Comparison of ENCODE assay signal across 1 cellular context in the genomic region with DNA sequence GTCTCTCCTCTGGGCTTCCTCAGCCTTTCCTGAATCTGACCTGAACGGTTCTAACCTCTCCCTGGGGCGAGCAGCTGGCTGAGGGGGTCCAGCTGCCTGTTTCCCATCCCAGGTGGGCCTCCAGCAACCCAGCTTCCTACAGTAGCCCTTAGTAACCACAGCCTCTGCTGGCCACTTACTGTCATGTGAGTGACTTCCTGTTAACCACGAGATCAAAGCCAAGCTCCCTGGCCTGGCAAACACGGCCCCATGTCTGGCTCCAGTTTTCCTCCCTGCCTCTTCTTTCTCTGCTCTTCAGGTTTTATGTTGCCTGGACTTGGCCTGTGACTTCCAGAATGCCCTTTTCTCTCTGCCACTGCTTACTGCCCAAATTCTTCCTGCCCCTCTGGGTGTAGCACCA.
TF ChIP-seq lines count a peak whose summit lies in the region.

No MANE protein-coding gene starts in this region.

TF ChIP-seq in HepG2, 621 proteins besides CTCF, POLR2A, EP300 and RAD21 (continued from another document and continues in another):
- TF ChIP-seq, protein P1, sequence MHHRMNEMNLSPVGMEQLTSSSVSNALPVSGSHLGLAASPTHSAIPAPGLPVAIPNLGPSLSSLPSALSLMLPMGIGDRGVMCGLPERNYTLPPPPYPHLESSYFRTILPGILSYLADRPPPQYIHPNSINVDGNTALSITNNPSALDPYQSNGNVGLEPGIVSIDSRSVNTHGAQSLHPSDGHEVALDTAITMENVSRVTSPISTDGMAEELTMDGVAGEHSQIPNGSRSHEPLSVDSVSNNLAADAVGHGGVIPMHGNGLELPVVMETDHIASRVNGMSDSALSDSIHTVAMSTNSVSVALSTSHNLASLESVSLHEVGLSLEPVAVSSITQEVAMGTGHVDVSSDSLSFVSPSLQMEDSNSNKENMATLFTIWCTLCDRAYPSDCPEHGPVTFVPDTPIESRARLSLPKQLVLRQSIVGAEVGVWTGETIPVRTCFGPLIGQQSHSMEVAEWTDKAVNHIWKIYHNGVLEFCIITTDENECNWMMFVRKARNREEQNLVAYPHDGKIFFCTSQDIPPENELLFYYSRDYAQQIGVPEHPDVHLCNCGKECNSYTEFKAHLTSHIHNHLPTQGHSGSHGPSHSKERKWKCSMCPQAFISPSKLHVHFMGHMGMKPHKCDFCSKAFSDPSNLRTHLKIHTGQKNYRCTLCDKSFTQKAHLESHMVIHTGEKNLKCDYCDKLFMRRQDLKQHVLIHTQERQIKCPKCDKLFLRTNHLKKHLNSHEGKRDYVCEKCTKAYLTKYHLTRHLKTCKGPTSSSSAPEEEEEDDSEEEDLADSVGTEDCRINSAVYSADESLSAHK (CRISPR knock-in tag; IDR thresholded peaks at IDR 0.05; ENCODE audit: borderline replicate concordance) = no peak
- TF ChIP-seq HNF4G (IDR thresholded peaks at IDR 0.05; ENCODE audit: borderline replicate concordance, low read depth, low read length) (no peak), HNF4G (CRISPR knock-in tag; IDR thresholded peaks at IDR 0.05; ENCODE audit: borderline replicate concordance, low read depth) (no peak), NRL (CRISPR knock-in tag; IDR thresholded peaks at IDR 0.05; ENCODE audit: borderline replicate concordance) (no peak), MXD4 (CRISPR knock-in tag; IDR thresholded peaks at IDR 0.05) (no peak), NKX3-1 (CRISPR knock-in tag; IDR thresholded peaks at IDR 0.05) (no peak), GABPB1 (CRISPR knock-in tag; IDR thresholded peaks at IDR 0.05) (peak; percentile 39), GATAD2A (CRISPR knock-in tag; IDR thresholded peaks at IDR 0.05) (0 out of 2 replicates have a peak, but pooled peaks have one; percentile 28), CENPX (CRISPR knock-in tag; IDR thresholded peaks at IDR 0.05) (no peak), KDM5B (CRISPR knock-in tag; IDR thresholded peaks at IDR 0.05; ENCODE audit: borderline replicate concordance) (no peak), ZNF430 (CRISPR knock-in tag; IDR thresholded peaks at IDR 0.05) (no peak), ZNF335 (CRISPR knock-in tag; IDR thresholded peaks at IDR 0.05) (no peak), SIX1 (CRISPR knock-in tag; IDR thresholded peaks at IDR 0.05; ENCODE audit: borderline replicate concordance) (no peak), NFE2L1 (CRISPR knock-in tag; IDR thresholded peaks at IDR 0.05; ENCODE audit: borderline replicate concordance) (no peak), AKAP8 (CRISPR knock-in tag; IDR thresholded peaks at IDR 0.05) (no peak), MED8 (CRISPR knock-in tag; IDR thresholded peaks at IDR 0.05; ENCODE audit: insufficient replicate concordance) (no peak), MTA3 (CRISPR knock-in tag; IDR thresholded peaks at IDR 0.05) (no peak), ATAD3A (CRISPR knock-in tag; IDR thresholded peaks at IDR 0.05) (no peak), KDM6A (CRISPR knock-in tag; IDR thresholded peaks at IDR 0.05; ENCODE audit: low read depth) (no peak), ATF1 (CRISPR knock-in tag; IDR thresholded peaks at IDR 0.05) (no peak), SNAI1 (CRISPR knock-in tag; IDR thresholded peaks at IDR 0.05; ENCODE audit: borderline replicate concordance) (no peak), SAP130 (CRISPR knock-in tag; IDR thresholded peaks at IDR 0.05; ENCODE audit: low read depth) (peak; percentile 79), ZNF841 (CRISPR knock-in tag; IDR thresholded peaks at IDR 0.05; ENCODE audit: borderline replicate concordance) (no peak), NPAS2 (CRISPR knock-in tag; IDR thresholded peaks at IDR 0.05; ENCODE audit: borderline replicate concordance) (no peak), ZFP1 (CRISPR knock-in tag; IDR thresholded peaks at IDR 0.05) (no peak), SATB2 (CRISPR knock-in tag; IDR thresholded peaks at IDR 0.05) (no peak), RFXANK (CRISPR knock-in tag; IDR thresholded peaks at IDR 0.05) (no peak), SNAPC2 (CRISPR knock-in tag; IDR thresholded peaks at IDR 0.05) (no peak), RBM39 (IDR thresholded peaks at IDR 0.05; ENCODE audit: low read depth, low read length, poor library complexity, severe bottlenecking) (no peak), AHR (CRISPR knock-in tag; IDR thresholded peaks at IDR 0.05) (no peak), ZMYM3 (CRISPR knock-in tag; IDR thresholded peaks at IDR 0.05) (no peak), ZIK1 (CRISPR knock-in tag; IDR thresholded peaks at IDR 0.05; ENCODE audit: borderline replicate concordance, low read depth) (no peak), ZZZ3 (CRISPR knock-in tag; IDR thresholded peaks at IDR 0.05; ENCODE audit: borderline replicate concordance) (no peak), HDAC6 (IDR thresholded peaks at IDR 0.05; ENCODE audit: low read depth, low read length) (no peak), AGO1 (IDR thresholded peaks at IDR 0.05; ENCODE audit: low read depth, low read length, poor library complexity, severe bottlenecking) (no peak), ZNF337 (CRISPR knock-in tag; IDR thresholded peaks at IDR 0.05; ENCODE audit: borderline replicate concordance, low read depth) (no peak), SAFB2 (CRISPR knock-in tag; IDR thresholded peaks at IDR 0.05; ENCODE audit: borderline replicate concordance, low read depth) (peak; percentile 62; the same call in 1 of the 2 replicates), ZNF260 (CRISPR knock-in tag; IDR thresholded peaks at IDR 0.05; ENCODE audit: borderline replicate concordance, low read depth) (no peak), FOXK1 (CRISPR knock-in tag; IDR thresholded peaks at IDR 0.05; ENCODE audit: borderline replicate concordance, low read depth) (no peak), TCF7L2 (IDR thresholded peaks at IDR 0.05; ENCODE audit: low read depth, low read length) (no peak), ZSCAN30 (CRISPR knock-in tag; IDR thresholded peaks at IDR 0.05) (no peak), ATRX (CRISPR knock-in tag; IDR thresholded peaks at IDR 0.05; ENCODE audit: borderline replicate concordance) (no peak), CCAR2 (optimal IDR thresholded peaks at IDR 0.05; ENCODE audit: low read depth, low read length) (no peak), ZNF570 (CRISPR knock-in tag; IDR thresholded peaks at IDR 0.05; ENCODE audit: borderline replicate concordance) (no peak), ZNF772 (CRISPR knock-in tag; IDR thresholded peaks at IDR 0.05) (no peak), TBX2 (CRISPR knock-in tag; IDR thresholded peaks at IDR 0.05; ENCODE audit: borderline replicate concordance) (peak; percentile 39; the same call in 1 of the 2 replicates)
- TF ChIP-seq, protein P2, sequence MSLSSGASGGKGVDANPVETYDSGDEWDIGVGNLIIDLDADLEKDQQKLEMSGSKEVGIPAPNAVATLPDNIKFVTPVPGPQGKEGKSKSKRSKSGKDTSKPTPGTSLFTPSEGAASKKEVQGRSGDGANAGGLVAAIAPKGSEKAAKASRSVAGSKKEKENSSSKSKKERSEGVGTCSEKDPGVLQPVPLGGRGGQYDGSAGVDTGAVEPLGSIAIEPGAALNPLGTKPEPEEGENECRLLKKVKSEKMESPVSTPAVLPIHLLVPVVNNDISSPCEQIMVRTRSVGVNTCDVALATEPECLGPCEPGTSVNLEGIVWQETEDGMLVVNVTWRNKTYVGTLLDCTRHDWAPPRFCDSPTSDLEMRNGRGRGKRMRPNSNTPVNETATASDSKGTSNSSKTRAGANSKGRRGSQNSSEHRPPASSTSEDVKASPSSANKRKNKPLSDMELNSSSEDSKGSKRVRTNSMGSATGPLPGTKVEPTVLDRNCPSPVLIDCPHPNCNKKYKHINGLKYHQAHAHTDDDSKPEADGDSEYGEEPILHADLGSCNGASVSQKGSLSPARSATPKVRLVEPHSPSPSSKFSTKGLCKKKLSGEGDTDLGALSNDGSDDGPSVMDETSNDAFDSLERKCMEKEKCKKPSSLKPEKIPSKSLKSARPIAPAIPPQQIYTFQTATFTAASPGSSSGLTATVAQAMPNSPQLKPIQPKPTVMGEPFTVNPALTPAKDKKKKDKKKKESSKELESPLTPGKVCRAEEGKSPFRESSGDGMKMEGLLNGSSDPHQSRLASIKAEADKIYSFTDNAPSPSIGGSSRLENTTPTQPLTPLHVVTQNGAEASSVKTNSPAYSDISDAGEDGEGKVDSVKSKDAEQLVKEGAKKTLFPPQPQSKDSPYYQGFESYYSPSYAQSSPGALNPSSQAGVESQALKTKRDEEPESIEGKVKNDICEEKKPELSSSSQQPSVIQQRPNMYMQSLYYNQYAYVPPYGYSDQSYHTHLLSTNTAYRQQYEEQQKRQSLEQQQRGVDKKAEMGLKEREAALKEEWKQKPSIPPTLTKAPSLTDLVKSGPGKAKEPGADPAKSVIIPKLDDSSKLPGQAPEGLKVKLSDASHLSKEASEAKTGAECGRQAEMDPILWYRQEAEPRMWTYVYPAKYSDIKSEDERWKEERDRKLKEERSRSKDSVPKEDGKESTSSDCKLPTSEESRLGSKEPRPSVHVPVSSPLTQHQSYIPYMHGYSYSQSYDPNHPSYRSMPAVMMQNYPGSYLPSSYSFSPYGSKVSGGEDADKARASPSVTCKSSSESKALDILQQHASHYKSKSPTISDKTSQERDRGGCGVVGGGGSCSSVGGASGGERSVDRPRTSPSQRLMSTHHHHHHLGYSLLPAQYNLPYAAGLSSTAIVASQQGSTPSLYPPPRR (CRISPR knock-in tag; IDR thresholded peaks at IDR 0.05; ENCODE audit: borderline replicate concordance) = peak; percentile 24; the same call in 1 of the 2 replicates
- TF ChIP-seq, protein P3, sequence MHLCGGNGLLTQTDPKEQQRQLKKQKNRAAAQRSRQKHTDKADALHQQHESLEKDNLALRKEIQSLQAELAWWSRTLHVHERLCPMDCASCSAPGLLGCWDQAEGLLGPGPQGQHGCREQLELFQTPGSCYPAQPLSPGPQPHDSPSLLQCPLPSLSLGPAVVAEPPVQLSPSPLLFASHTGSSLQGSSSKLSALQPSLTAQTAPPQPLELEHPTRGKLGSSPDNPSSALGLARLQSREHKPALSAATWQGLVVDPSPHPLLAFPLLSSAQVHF (CRISPR knock-in tag; IDR thresholded peaks at IDR 0.05) = no peak
- TF ChIP-seq, protein P4, sequence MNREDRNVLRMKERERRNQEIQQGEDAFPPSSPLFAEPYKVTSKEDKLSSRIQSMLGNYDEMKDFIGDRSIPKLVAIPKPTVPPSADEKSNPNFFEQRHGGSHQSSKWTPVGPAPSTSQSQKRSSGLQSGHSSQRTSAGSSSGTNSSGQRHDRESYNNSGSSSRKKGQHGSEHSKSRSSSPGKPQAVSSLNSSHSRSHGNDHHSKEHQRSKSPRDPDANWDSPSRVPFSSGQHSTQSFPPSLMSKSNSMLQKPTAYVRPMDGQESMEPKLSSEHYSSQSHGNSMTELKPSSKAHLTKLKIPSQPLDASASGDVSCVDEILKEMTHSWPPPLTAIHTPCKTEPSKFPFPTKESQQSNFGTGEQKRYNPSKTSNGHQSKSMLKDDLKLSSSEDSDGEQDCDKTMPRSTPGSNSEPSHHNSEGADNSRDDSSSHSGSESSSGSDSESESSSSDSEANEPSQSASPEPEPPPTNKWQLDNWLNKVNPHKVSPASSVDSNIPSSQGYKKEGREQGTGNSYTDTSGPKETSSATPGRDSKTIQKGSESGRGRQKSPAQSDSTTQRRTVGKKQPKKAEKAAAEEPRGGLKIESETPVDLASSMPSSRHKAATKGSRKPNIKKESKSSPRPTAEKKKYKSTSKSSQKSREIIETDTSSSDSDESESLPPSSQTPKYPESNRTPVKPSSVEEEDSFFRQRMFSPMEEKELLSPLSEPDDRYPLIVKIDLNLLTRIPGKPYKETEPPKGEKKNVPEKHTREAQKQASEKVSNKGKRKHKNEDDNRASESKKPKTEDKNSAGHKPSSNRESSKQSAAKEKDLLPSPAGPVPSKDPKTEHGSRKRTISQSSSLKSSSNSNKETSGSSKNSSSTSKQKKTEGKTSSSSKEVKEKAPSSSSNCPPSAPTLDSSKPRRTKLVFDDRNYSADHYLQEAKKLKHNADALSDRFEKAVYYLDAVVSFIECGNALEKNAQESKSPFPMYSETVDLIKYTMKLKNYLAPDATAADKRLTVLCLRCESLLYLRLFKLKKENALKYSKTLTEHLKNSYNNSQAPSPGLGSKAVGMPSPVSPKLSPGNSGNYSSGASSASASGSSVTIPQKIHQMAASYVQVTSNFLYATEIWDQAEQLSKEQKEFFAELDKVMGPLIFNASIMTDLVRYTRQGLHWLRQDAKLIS (CRISPR knock-in tag; IDR thresholded peaks at IDR 0.05) = no peak
- TF ChIP-seq, protein P5, sequence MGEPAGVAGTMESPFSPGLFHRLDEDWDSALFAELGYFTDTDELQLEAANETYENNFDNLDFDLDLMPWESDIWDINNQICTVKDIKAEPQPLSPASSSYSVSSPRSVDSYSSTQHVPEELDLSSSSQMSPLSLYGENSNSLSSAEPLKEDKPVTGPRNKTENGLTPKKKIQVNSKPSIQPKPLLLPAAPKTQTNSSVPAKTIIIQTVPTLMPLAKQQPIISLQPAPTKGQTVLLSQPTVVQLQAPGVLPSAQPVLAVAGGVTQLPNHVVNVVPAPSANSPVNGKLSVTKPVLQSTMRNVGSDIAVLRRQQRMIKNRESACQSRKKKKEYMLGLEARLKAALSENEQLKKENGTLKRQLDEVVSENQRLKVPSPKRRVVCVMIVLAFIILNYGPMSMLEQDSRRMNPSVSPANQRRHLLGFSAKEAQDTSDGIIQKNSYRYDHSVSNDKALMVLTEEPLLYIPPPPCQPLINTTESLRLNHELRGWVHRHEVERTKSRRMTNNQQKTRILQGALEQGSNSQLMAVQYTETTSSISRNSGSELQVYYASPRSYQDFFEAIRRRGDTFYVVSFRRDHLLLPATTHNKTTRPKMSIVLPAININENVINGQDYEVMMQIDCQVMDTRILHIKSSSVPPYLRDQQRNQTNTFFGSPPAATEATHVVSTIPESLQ (CRISPR knock-in tag; conservative IDR thresholded peaks at IDR 0.05) = no peak
- TF ChIP-seq, protein P6, sequence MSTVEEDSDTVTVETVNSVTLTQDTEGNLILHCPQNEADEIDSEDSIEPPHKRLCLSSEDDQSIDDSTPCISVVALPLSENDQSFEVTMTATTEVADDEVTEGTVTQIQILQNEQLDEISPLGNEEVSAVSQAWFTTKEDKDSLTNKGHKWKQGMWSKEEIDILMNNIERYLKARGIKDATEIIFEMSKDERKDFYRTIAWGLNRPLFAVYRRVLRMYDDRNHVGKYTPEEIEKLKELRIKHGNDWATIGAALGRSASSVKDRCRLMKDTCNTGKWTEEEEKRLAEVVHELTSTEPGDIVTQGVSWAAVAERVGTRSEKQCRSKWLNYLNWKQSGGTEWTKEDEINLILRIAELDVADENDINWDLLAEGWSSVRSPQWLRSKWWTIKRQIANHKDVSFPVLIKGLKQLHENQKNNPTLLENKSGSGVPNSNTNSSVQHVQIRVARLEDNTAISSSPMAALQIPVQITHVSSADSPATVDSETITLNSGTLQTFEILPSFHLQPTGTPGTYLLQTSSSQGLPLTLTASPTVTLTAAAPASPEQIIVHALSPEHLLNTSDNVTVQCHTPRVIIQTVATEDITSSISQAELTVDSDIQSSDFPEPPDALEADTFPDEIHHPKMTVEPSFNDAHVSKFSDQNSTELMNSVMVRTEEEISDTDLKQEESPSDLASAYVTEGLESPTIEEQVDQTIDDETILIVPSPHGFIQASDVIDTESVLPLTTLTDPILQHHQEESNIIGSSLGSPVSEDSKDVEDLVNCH (CRISPR knock-in tag; IDR thresholded peaks at IDR 0.05) = no peak
